ENCODE assay signal across 9 cellular contexts in the genomic region with DNA sequence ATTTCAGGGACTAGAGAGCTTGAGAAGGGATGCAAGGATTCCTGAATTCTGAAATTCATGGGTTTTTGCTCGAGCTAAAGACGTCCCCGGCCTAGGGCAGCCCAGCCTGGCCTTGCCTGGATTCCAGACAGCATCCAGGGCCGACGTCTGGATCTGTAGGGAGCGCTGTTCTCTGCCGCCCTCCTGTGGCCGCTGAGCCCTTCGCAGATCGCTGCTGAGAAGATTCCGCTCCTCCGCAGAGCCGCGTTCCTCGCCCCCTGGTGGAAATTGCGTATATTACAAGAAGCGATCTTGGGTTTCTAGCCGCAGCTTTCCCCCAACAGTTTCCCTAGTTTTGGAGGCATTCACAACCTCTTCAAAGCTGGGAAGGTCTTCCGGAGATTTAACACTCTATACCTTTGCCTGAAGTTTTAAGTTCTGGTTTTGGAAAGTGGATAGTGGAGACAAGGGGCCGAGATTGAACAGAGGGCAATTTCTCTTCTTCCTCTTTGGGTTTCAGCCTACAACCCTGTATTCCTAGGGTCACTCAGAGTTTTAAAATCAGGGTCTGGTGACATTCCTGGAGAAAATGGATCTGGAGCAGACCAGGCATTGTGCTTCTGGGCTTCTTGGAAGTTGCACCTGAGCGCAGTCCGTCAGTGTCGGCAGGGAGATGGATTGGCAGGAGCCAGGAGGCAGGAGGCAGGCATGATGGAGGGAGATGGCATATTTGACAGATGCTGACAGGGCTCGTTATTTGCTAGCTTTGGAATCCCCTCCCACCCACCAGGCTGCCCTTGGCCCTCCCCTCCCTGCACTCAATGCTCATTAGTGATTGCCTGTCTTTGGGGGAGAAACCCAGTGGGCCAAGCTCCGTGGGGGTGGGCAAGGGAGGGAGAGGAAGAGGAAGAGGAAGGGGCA. TPM values are rescaled to one million over a fixed set of nuclear protein-coding genes. Genes with fewer than 3 reads are reported as not detected.
DNase-seq lines count a peak whose midpoint lies in the region; ATAC-seq lines count a peak whose summit lies in the region.
"Had no signal": no experiment of that assay in that cellular context is flagged by ENCODE, and none has a peak within 500 bp of the region (broad histone marks: within the 10 kb centered on the region; RNA-seq: fewer than 3 reads in every experiment).

No MANE protein-coding gene starts in this region.

- CTCF ChIA-PET in activated CD4-positive, alpha-beta T cell treated with anti-CD3 and anti-CD28 coated beads for 36 hours (lab: Charles Lee): interaction anchor here (0.6 to 7.6 kb wide), 44 partner anchors 10 to 1319 kb away, joined by 3 to 230 read pairs (median 4); partner anchors contain the start of genes ATP5MC2 and CALCOCO1

- H3K9me3 Mint-ChIP-seq in activated CD4-positive, alpha-beta T cell treated with anti-CD3 and anti-CD28 coated beads for 36 hours (ENCODE audit: low read depth): no peaks in the 10 kb centered on the region
- H3K9me3 Mint-ChIP-seq in central memory CD8-positive, alpha-beta T cell: no peaks in the 10 kb centered on the region

- no peaks in the 10 kb centered on the region for H3K36me3 Mint-ChIP-seq in activated CD4-positive, alpha-beta T cell treated with anti-CD3 and anti-CD28 coated beads for 36 hours (ENCODE audit: low read depth)
- peaks cover 8% of the 10 kb centered on the region for H3K36me3 Mint-ChIP-seq in central memory CD8-positive, alpha-beta T cell (ENCODE audit: insufficient read depth)

- POLR2A ChIA-PET in activated CD4-positive, alpha-beta T cell treated with anti-CD3 and anti-CD28 coated beads for 36 hours (lab: Charles Lee): interaction anchor here (1.0 to 1.2 kb wide), 2 partner anchors 46 to 52 kb away, joined by 3 read pairs; no protein-coding TSS in a partner anchor

- H3K4me1 Mint-ChIP-seq in activated CD4-positive, alpha-beta T cell treated with anti-CD3 and anti-CD28 coated beads for 36 hours: peaks cover 4% of the 10 kb centered on the region
- peaks cover 13% of the 10 kb centered on the region for H3K4me1 Mint-ChIP-seq in central memory CD8-positive, alpha-beta T cell

- H3K27me3 Mint-ChIP-seq in activated CD4-positive, alpha-beta T cell treated with anti-CD3 and anti-CD28 coated beads for 36 hours: peaks cover 38% of the 10 kb centered on the region
- H3K27me3 Mint-ChIP-seq in central memory CD8-positive, alpha-beta T cell: peaks cover 42% of the 10 kb centered on the region

- no peak overlapping the region for H3K27ac Mint-ChIP-seq in activated CD4-positive, alpha-beta T cell treated with anti-CD3 and anti-CD28 coated beads for 36 hours
- no peak overlapping the region for H3K27ac Mint-ChIP-seq in central memory CD8-positive, alpha-beta T cell (ENCODE audit: low read depth)

- peak; percentile 42 for ATAC-seq in HG02938 (IDR thresholded peaks at IDR 0.05; ENCODE audit: unreplicated experiment)
- ATAC-seq in activated CD4-positive, alpha-beta T cell treated with anti-CD3 and anti-CD28 coated beads for 36 hours: peak; percentile 86
- peak; percentile 72 for ATAC-seq in central memory CD8-positive, alpha-beta T cell (replicated peaks; ENCODE audit: extremely low read depth, poor library complexity, severe bottlenecking)
- ATAC-seq in HG03342 (IDR thresholded peaks at IDR 0.05; ENCODE audit: unreplicated experiment): no peak

- DNase-seq in D341Med (ENCODE audit: low spot score) (peak; percentile 93), NCI-H510A (lab: John Stamatoyannopoulos, UW) (peak; percentile 75), kidney tubule cell (ENCODE audit: low spot score) (peak; percentile 90)
- DNase-seq in activated CD4-positive, alpha-beta T cell treated with anti-CD3 and anti-CD28 coated beads for 36 hours: peak; percentile 94
- DNase-seq in central memory CD8-positive, alpha-beta T cell (ENCODE audit: low spot score in 2 of 2): peak; percentile 75 to 81
- peak; percentile 78 to 83 for DNase-seq in stimulated activated CD4-positive, alpha-beta T cell treated with anti-CD3 and anti-CD28 coated beads, Interleukin-1b, Interleukin-23, amount 100 ng/mL, for 4 hours (ENCODE audit: low read depth in 2 of 2)

- H3K4me3 Mint-ChIP-seq in activated CD4-positive, alpha-beta T cell treated with anti-CD3 and anti-CD28 coated beads for 36 hours: no peak overlapping the region
- no peak overlapping the region for H3K4me3 Mint-ChIP-seq in central memory CD8-positive, alpha-beta T cell

- intact Hi-C loops in activated CD4-positive, alpha-beta T cell treated with anti-CD3 and anti-CD28 coated beads for 36 hours (cut with DNase I, micrococcal nuclease): loop anchor here (1.0 to 2.0 kb wide), 7 partner anchors 10 to 204 kb away; partner anchors contain the start of genes CALCOCO1 (in 2 of the 2) and ATP5MC2 (in 1 of the 2)

RNA-seq across cellular contexts. Expression of gene CISTR, which starts 4.9 kb away (rescaled TPM):
- total RNA-seq in activated CD4-positive, alpha-beta T cell treated with anti-CD3 and anti-CD28 coated beads for 36 hours: not detected
- total RNA-seq: T-helper 2 cell treated with Interferon-gamma antibody and Interleukin-4, amounts not matched to agents 100 ng/mL and 5 ng/mL, for 36 hours had no signal

RNA-seq across cellular contexts. Expression of gene CALCOCO1, which starts 19.6 kb away (rescaled TPM):
- 10 to 100 TPM; 17.1 to 20.4 TPM for total RNA-seq in activated CD4-positive, alpha-beta T cell treated with anti-CD3 and anti-CD28 coated beads for 36 hours
